10 cellular contexts compared by ENCODE assay signal in the genomic region with DNA sequence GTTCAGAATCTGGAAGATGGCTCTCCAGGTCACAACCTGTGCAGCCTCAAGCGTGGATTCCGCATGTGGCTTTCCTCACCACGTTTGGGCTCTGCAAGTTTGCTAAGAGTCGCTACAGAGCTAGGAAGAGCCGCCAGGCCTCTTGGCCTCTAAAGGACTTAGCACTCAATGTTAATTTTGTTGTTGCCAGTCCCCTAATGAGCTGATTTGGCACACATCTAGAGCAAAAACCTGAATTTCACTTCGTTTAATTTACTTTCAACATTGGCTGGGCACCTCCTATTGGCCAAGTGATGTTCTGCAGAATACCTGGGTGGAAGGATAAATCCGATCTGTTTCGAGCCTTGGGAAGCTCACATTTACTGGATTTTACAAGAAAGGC.
A peak's percentile ranks its signal among the peaks of the same experiment; 100 is the strongest.
DNase-seq lines count a peak whose midpoint lies in the region; ATAC-seq and TF ChIP-seq lines count a peak whose summit lies in the region.
"Had no signal": no experiment of that assay in that cellular context is flagged by ENCODE, and none has a peak within 500 bp of the region (broad histone marks: within the 10 kb centered on the region; RNA-seq: fewer than 3 reads in every experiment).

No MANE protein-coding gene starts in this region.

- no peak overlapping the region for H2AFZ ChIP-seq in DND-41 (ENCODE audit: low read depth, low read length)

- no peaks in the 10 kb centered on the region for H3K4me1 ChIP-seq in DND-41 (ENCODE audit: insufficient read depth, low read length)

- H3K36me3 ChIP-seq in DND-41 (ENCODE audit: insufficient read depth, low read length) = no peaks in the 10 kb centered on the region
- H3K36me3 ChIP-seq in brain microvascular endothelial cell (replicated peaks) = no peaks in the 10 kb centered on the region
- H3K36me3 ChIP-seq: vagina had no signal

- no peak overlapping the region for H3K9ac ChIP-seq in DND-41 (ENCODE audit: low read depth, low read length)

- H4K20me1 ChIP-seq in DND-41 (ENCODE audit: insufficient read depth, low read length) = no peaks in the 10 kb centered on the region

- no peaks in the 10 kb centered on the region for H3K9me3 Mint-ChIP-seq in HFFc6
- no peaks in the 10 kb centered on the region for H3K9me3 Mint-ChIP-seq in nephron progenitor cell

- H3K4me3 Mint-ChIP-seq in HFFc6 (no peak overlapping the region), nephron progenitor cell (peak overlapping the region; percentile 82)

- H3K27me3 ChIP-seq in DND-41 (ENCODE audit: insufficient read depth, low read length, poor library complexity) (peaks cover 5% of the 10 kb centered on the region), brain microvascular endothelial cell (replicated peaks) (peaks cover 61% of the 10 kb centered on the region)

- no peaks in the 10 kb centered on the region for H3K79me2 ChIP-seq in DND-41 (ENCODE audit: insufficient read depth, low read length)

- H3K36me3 Mint-ChIP-seq in HFFc6 (ENCODE audit: low read depth) (no peaks in the 10 kb centered on the region), nephron progenitor cell (ENCODE audit: low read depth) (no peaks in the 10 kb centered on the region)

- no peak for ATAC-seq in DND-41 (ENCODE audit: insufficient read depth, low read depth)
- ATAC-seq in HG02759 (IDR thresholded peaks at IDR 0.05; ENCODE audit: unreplicated experiment) = no peak
- no peak for ATAC-seq in GM21576 (IDR thresholded peaks at IDR 0.05; ENCODE audit: unreplicated experiment)

- in situ Hi-C loops in brain microvascular endothelial cell (cut with HindIII; ENCODE audit: low pct_ligation_motif_present, low sequenced_read_pairs) = no loop called here

- TF ChIP-seq CTCF in DND-41 (IDR thresholded peaks at IDR 0.05; ENCODE audit: borderline replicate concordance, extremely low read depth, low read length, poor library complexity, severe bottlenecking) (peak; percentile 41), HFFc6 (IDR thresholded peaks at IDR 0.05) (peak; percentile 61), brain microvascular endothelial cell (IDR thresholded peaks at IDR 0.05; ENCODE audit: low read depth, low read length, missing control alignments) (peak; percentile 47), nephron progenitor cell (IDR thresholded peaks at IDR 0.05) (peak; percentile 44)

- no peak for DNase-seq in DND-41
- no peak for DNase-seq in HFFc6
- DNase-seq in brain microvascular endothelial cell = no peak
- DNase-seq in nephron progenitor cell = no peak
- no peak for DNase-seq in nucleus accumbens (lab: John Stamatoyannopoulos, UW)
- no peak for DNase-seq in globus pallidus (ENCODE audit: low spot score)
- DNase-seq: stimulated activated CD4-positive, alpha-beta T cell treated with anti-CD3 and anti-CD28 coated beads, Interleukin-2, amount 100 ng/mL, for 48 hours had no signal

- H3K27ac ChIP-seq in DND-41 (ENCODE audit: low read length) (no peak overlapping the region), brain microvascular endothelial cell (no peak overlapping the region)
- H3K27ac ChIP-seq: vagina had no signal

- H3K9me3 ChIP-seq in DND-41 (ENCODE audit: insufficient read depth, low read length, severe bottlenecking) = no peaks in the 10 kb centered on the region
- H3K9me3 ChIP-seq: vagina had no signal

- H3K4me1 Mint-ChIP-seq in HFFc6 (ENCODE audit: low read depth) (no peaks in the 10 kb centered on the region), nephron progenitor cell (peaks cover 53% of the 10 kb centered on the region)

- no peak overlapping the region for H3K4me3 ChIP-seq in DND-41 (ENCODE audit: low read depth in 1 of 2, low read length in 2 of 2)
- no peak overlapping the region for H3K4me3 ChIP-seq in brain microvascular endothelial cell (ENCODE audit: low read depth, low read length)
- H3K4me3 ChIP-seq: vagina had no signal

- H3K27me3 Mint-ChIP-seq in HFFc6 (ENCODE audit: insufficient read depth) (peaks cover 69% of the 10 kb centered on the region), nephron progenitor cell (ENCODE audit: low read depth, poor library complexity) (peaks cover 61% of the 10 kb centered on the region)

- H3K27ac Mint-ChIP-seq in HFFc6 (no peak overlapping the region), nephron progenitor cell (no peak overlapping the region)

- H3K4me2 ChIP-seq in DND-41 (ENCODE audit: insufficient read depth, low read length) = no peak overlapping the region
